In the genomic region with DNA sequence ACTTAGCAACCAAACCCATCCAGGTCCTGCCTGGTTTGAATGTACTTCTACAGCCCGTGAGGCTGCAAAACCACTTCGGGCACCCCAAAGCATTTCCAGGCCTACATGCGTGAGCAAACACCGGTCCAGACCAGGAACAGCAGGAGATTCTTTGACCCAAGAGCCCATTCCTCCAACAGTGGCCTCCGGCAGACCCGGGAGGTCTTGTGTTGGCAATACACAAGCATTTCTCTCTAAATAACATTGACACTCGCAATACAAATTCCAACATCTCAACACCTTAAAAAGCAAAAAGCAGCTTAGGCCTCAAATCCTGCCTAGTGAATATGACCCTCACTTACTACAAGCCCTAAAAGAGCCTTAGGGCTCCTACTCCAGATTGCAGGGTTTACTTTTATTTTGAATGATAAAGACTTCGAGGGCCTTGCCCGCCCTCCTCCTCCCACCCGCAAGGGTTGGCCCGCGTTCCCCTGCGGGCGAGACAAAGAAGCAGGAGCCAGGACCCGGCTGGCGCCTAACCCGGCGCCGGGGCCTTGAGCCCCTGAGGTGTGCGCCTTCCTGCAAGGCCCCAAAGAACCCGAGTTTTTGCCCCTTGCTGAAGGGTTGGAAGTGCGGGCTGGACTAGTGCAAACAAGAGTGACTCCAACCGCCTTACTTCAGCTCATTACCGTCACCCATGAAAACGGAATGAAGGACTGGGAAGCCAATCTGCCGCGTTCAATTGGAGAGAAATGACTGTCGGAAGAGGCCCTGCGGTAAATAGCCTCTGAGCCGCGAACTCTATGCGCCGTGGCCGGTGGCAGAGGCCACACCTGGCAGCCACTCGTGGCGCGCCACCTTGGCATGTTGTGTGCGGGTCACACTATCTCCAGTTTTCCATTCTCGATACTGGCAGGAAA, we compare ENCODE assay signal across 1 cellular context.
TF ChIP-seq lines count a peak whose summit lies in the region.

No MANE protein-coding gene starts in this region.

TF ChIP-seq in SK-N-SH, 30 proteins besides CTCF, POLR2A, EP300 and RAD21 (continued from another document):
- TF ChIP-seq MEF2A (IDR thresholded peaks at IDR 0.05; ENCODE audit: borderline replicate concordance, low read depth): no peak
- TF ChIP-seq FOXJ3 (CRISPR knock-in tag; IDR thresholded peaks at IDR 0.05): no peak
- TF ChIP-seq, protein P1, sequence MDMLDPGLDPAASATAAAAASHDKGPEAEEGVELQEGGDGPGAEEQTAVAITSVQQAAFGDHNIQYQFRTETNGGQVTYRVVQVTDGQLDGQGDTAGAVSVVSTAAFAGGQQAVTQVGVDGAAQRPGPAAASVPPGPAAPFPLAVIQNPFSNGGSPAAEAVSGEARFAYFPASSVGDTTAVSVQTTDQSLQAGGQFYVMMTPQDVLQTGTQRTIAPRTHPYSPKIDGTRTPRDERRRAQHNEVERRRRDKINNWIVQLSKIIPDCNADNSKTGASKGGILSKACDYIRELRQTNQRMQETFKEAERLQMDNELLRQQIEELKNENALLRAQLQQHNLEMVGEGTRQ (IDR thresholded peaks at IDR 0.05; ENCODE audit: borderline replicate concordance, low read depth, low read length): no peak
- no peak for TF ChIP-seq ELF1 (IDR thresholded peaks at IDR 0.05)
- TF ChIP-seq, protein P2, sequence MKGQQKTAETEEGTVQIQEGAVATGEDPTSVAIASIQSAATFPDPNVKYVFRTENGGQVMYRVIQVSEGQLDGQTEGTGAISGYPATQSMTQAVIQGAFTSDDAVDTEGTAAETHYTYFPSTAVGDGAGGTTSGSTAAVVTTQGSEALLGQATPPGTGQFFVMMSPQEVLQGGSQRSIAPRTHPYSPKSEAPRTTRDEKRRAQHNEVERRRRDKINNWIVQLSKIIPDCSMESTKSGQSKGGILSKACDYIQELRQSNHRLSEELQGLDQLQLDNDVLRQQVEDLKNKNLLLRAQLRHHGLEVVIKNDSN (IDR thresholded peaks at IDR 0.05; ENCODE audit: borderline replicate concordance, low read depth): no peak
- TF ChIP-seq EZH2phosphoT487 (IDR thresholded peaks at IDR 0.05; ENCODE audit: borderline replicate concordance, low read depth): no peak
- TF ChIP-seq GABPA (IDR thresholded peaks at IDR 0.05; ENCODE audit: low read depth): no peak
- TF ChIP-seq CHD2 (IDR thresholded peaks at IDR 0.05; ENCODE audit: low read length, partially characterized antibody): no peak
- TF ChIP-seq RCOR1 (IDR thresholded peaks at IDR 0.05; ENCODE audit: low read length): no peak
- TF ChIP-seq RFX5 (IDR thresholded peaks at IDR 0.05; ENCODE audit: low read length): no peak
- TF ChIP-seq, protein P3, sequence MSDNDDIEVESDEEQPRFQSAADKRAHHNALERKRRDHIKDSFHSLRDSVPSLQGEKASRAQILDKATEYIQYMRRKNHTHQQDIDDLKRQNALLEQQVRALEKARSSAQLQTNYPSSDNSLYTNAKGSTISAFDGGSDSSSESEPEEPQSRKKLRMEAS (IDR thresholded peaks at IDR 0.05; ENCODE audit: low read depth): no peak
- TF ChIP-seq MXI1 (IDR thresholded peaks at IDR 0.05; ENCODE audit: low read depth, low read length): no peak
- TF ChIP-seq YY1 (IDR thresholded peaks at IDR 0.05; ENCODE audit: low read depth): no peak
- no peak for TF ChIP-seq JUND (IDR thresholded peaks at IDR 0.05)
- no peak for TF ChIP-seq RXRA (IDR thresholded peaks at IDR 0.05; ENCODE audit: borderline replicate concordance, low read depth)
- TF ChIP-seq FOSL2 (IDR thresholded peaks at IDR 0.05; ENCODE audit: borderline replicate concordance, low read depth): no peak
